24 cellular contexts compared by ENCODE assay signal in genomic region chr3:5692446-5692845, GRCh38.
DNase-seq lines count a peak whose midpoint lies in the region; ATAC-seq and TF ChIP-seq lines count a peak whose summit lies in the region.
"Had no signal": no experiment of that assay in that cellular context is flagged by ENCODE, and none has a peak within 500 bp of the region (broad histone marks: within the 10 kb centered on the region; RNA-seq: fewer than 3 reads in every experiment).

No MANE protein-coding gene starts in this region.

- H3K4me3 Mint-ChIP-seq in H9 (no peak overlapping the region), neural progenitor cell (no peak overlapping the region)
- H3K4me3 Mint-ChIP-seq: CD14-positive monocyte; CD4-positive, alpha-beta T cell; CD8-positive, alpha-beta memory T cell had no signal

- H4K91ac ChIP-seq in H9 (ENCODE audit: insufficient read length, low read depth, low read length): no peak overlapping the region

- H3K9me2 ChIP-seq in hepatocyte (replicated peaks; ENCODE audit: insufficient read depth): no peaks in the 10 kb centered on the region

- H3K36me3 Mint-ChIP-seq in H9 (ENCODE audit: insufficient read depth in 1 of 3, low read depth in 3 of 3): peaks cover 6 to 10% (median 9%) of the 10 kb centered on the region in 3 experiments
- H3K36me3 Mint-ChIP-seq in neural progenitor cell: no peaks in the 10 kb centered on the region
- H3K36me3 Mint-ChIP-seq: CD14-positive monocyte; CD8-positive, alpha-beta memory T cell had no signal

- no peak for ATAC-seq in HG02610 (IDR thresholded peaks at IDR 0.05; ENCODE audit: unreplicated experiment)
- no peak for ATAC-seq in HG03565 (IDR thresholded peaks at IDR 0.05; ENCODE audit: unreplicated experiment)
- no peak for ATAC-seq in HG03457 (IDR thresholded peaks at IDR 0.05; ENCODE audit: unreplicated experiment)
- ATAC-seq: A549, HCT116 had no signal

- no peaks in the 10 kb centered on the region for H3F3A ChIP-seq in neural progenitor cell (ENCODE audit: low read depth)

- no peak overlapping the region for H3T11ph ChIP-seq in H9 (ENCODE audit: low read length)

- intact Hi-C loops in ascending aorta (cut with DNase I): no loop called here

- no peak overlapping the region for H4K5ac ChIP-seq in H9 (ENCODE audit: insufficient read length, low read depth, low read length)

- no peak for TF ChIP-seq CTCF in H9 (conservative IDR thresholded peaks at IDR 0.05)
- TF ChIP-seq CTCF in hepatocyte (IDR thresholded peaks at IDR 0.05; ENCODE audit: poor library complexity): no peak
- no peak for TF ChIP-seq CTCF in neural progenitor cell (IDR thresholded peaks at IDR 0.05)
- TF ChIP-seq CTCF in ascending aorta (IDR thresholded peaks at IDR 0.05): no peak

- no peak overlapping the region for H3K23ac ChIP-seq in H9 (ENCODE audit: insufficient read length, low read depth, low read length)

- WGBS in H9 (ENCODE audit: extremely low coverage, insufficient read length, low lambda C conversion rate): no CpG with 5 or more reads among the region's 7 CpGs
- 48% methylated on average over 7 of the region's 7 CpGs for WGBS in hepatocyte (ENCODE audit: low lambda C conversion rate, missing lambda C conversion rate)

- no peak overlapping the region for H3K4me3 ChIP-seq in hepatocyte
- no peak overlapping the region for H3K4me3 ChIP-seq in neural progenitor cell
- no peak overlapping the region for H3K4me3 ChIP-seq in ascending aorta
- H3K4me3 ChIP-seq: A549; BLaER1 treated with 17β-estradiol and CSF1 and Interleukin-3, amounts not matched to agents 10 nM and 100 nM had no signal

- no peak overlapping the region for H4K8ac ChIP-seq in H9 (replicated peaks; ENCODE audit: insufficient read length, low read depth, low read length)

- H3K79me1 ChIP-seq in H9 (ENCODE audit: insufficient read depth, low read depth, low read length, poor library complexity, severe bottlenecking): no peaks in the 10 kb centered on the region

- DNase-seq in H9 (peak; percentile 43), ecto neural progenitor cell (ENCODE audit: low spot score) (peak; percentile 46), hepatocyte (ENCODE audit: low spot score) (no peak), neural progenitor cell (ENCODE audit: low spot score) (peak; percentile 42), ascending aorta (ENCODE audit: low spot score in 2 of 2) (no peak)
- DNase-seq: 8988T; ACHN; AML-193; BE2C; CD4-positive, alpha-beta T cell; CD8-positive, alpha-beta memory T cell; DMS 273 treated with DMSO at 0.1 percent for 48 hours; DMS79; EL; GF-D8; GOT3; H7 had no signal

- no peaks in the 10 kb centered on the region for H3K27me3 ChIP-seq in H9 (ENCODE audit: insufficient read depth, low read length)
- H3K27me3 ChIP-seq in hepatocyte: no peaks in the 10 kb centered on the region
- H3K27me3 ChIP-seq in neural progenitor cell: no peaks in the 10 kb centered on the region
- H3K27me3 ChIP-seq in ascending aorta: no peaks in the 10 kb centered on the region
- H3K27me3 ChIP-seq: BE2C; BLaER1 treated with 17β-estradiol and CSF1 and Interleukin-3, amounts not matched to agents 10 nM and 100 nM had no signal

- H4K20me1 ChIP-seq in H9 (ENCODE audit: control insufficient read depth, insufficient read depth, insufficient read length) (no peaks in the 10 kb centered on the region), hepatocyte (ENCODE audit: insufficient read depth, poor library complexity, severe bottlenecking) (no peaks in the 10 kb centered on the region), neural progenitor cell (ENCODE audit: low read depth) (no peaks in the 10 kb centered on the region)
- H4K20me1 ChIP-seq: BLaER1 treated with 17β-estradiol and CSF1 and Interleukin-3, amounts not matched to agents 10 nM and 100 nM had no signal

- H3K56ac ChIP-seq in H9 (ENCODE audit: insufficient read length, low read depth, low read length): no peak overlapping the region

- H3K4me2 ChIP-seq in H9 (ENCODE audit: insufficient read depth, insufficient read length, low read length): no peak overlapping the region
- H3K4me2 ChIP-seq in hepatocyte: no peak overlapping the region
- no peak overlapping the region for H3K4me2 ChIP-seq in neural progenitor cell
- H3K4me2 ChIP-seq: A549; BLaER1 treated with 17β-estradiol and CSF1 and Interleukin-3, amounts not matched to agents 10 nM and 100 nM had no signal

- no peak overlapping the region for H2AK5ac ChIP-seq in H9 (ENCODE audit: insufficient read length, low read length)

- no peak overlapping the region for H2BK120ac ChIP-seq in H9 (ENCODE audit: low read depth, low read length, poor library complexity, severe bottlenecking)

- no peaks in the 10 kb centered on the region for H3K79me2 ChIP-seq in H9 (ENCODE audit: insufficient read depth, low read length)
- no peaks in the 10 kb centered on the region for H3K79me2 ChIP-seq in hepatocyte
- H3K79me2 ChIP-seq in neural progenitor cell (ENCODE audit: low read depth): no peaks in the 10 kb centered on the region

- H3K4me1 ChIP-seq in H9 (ENCODE audit: insufficient read depth, low read length): no peaks in the 10 kb centered on the region
- no peaks in the 10 kb centered on the region for H3K4me1 ChIP-seq in hepatocyte (ENCODE audit: insufficient read depth)
- no peaks in the 10 kb centered on the region for H3K4me1 ChIP-seq in neural progenitor cell
- no peaks in the 10 kb centered on the region for H3K4me1 ChIP-seq in ascending aorta
- H3K4me1 ChIP-seq: A549; BE2C; BLaER1 treated with 17β-estradiol and CSF1 and Interleukin-3, amounts not matched to agents 10 nM and 100 nM had no signal

- no peak overlapping the region for H3K27ac ChIP-seq in H9 (ENCODE audit: insufficient read length, low read depth, low read length)
- H3K27ac ChIP-seq in hepatocyte: peak overlapping the region; percentile 71
- H3K27ac ChIP-seq in neural progenitor cell: no peak overlapping the region
- H3K27ac ChIP-seq in ascending aorta: no peak overlapping the region
- H3K27ac ChIP-seq: A549; BLaER1 treated with 17β-estradiol and CSF1 and Interleukin-3, amounts not matched to agents 10 nM and 100 nM had no signal

- no peaks in the 10 kb centered on the region for H3K23me2 ChIP-seq in H9 (ENCODE audit: insufficient read length, low read depth, low read length, poor library complexity, severe bottlenecking)

- H2BK5ac ChIP-seq in H9 (ENCODE audit: insufficient read length, low read length): no peak overlapping the region

- H3K27ac Mint-ChIP-seq in H9 (no peak overlapping the region), neural progenitor cell (no peak overlapping the region)
- H3K27ac Mint-ChIP-seq: CD14-positive monocyte; CD4-positive, alpha-beta T cell; CD8-positive, alpha-beta memory T cell had no signal

- no peak overlapping the region for H2AFZ ChIP-seq in H9 (ENCODE audit: low read length)
- no peak overlapping the region for H2AFZ ChIP-seq in hepatocyte
- H2AFZ ChIP-seq in neural progenitor cell (replicated peaks): no peak overlapping the region

- no peak overlapping the region for H3K14ac ChIP-seq in H9 (ENCODE audit: insufficient read depth, low read length)

- peaks cover 11% of the 10 kb centered on the region in 2 experiments for H3K9me3 Mint-ChIP-seq in H9
- H3K9me3 Mint-ChIP-seq in neural progenitor cell: peaks cover 12% of the 10 kb centered on the region

- no peaks in the 10 kb centered on the region for H3K9me3 ChIP-seq in H9 (ENCODE audit: control insufficient read depth, low read depth, low read length)
- H3K9me3 ChIP-seq in hepatocyte (ENCODE audit: low read depth): no peaks in the 10 kb centered on the region
- no peaks in the 10 kb centered on the region for H3K9me3 ChIP-seq in neural progenitor cell (ENCODE audit: low read depth)
- peaks cover 0 to 3% of the 10 kb centered on the region in 2 donors for H3K9me3 ChIP-seq in ascending aorta
- H3K9me3 ChIP-seq: BE2C had no signal

- H3K4ac ChIP-seq in H9 (ENCODE audit: low read depth, low read length): no peak overlapping the region

- H3K36me3 ChIP-seq in hepatocyte (replicated peaks; ENCODE audit: insufficient read depth, low read depth): no peaks in the 10 kb centered on the region
- H3K36me3 ChIP-seq in neural progenitor cell: no peaks in the 10 kb centered on the region
- H3K36me3 ChIP-seq in ascending aorta: no peaks in the 10 kb centered on the region
- H3K36me3 ChIP-seq: BE2C; BLaER1 treated with 17β-estradiol and CSF1 and Interleukin-3, amounts not matched to agents 10 nM and 100 nM had no signal

- H3K9ac ChIP-seq in H9 (ENCODE audit: extremely low read depth, insufficient read length, low read length): no peak overlapping the region
- no peak overlapping the region for H3K9ac ChIP-seq in neural progenitor cell
- H3K9ac ChIP-seq: BLaER1 treated with 17β-estradiol and CSF1 and Interleukin-3, amounts not matched to agents 10 nM and 100 nM had no signal

- H3K27me3 Mint-ChIP-seq in H9 (ENCODE audit: low read depth): peaks cover 1% of the 10 kb centered on the region
- H3K27me3 Mint-ChIP-seq in neural progenitor cell (ENCODE audit: insufficient read depth, low read depth): peaks cover 6% of the 10 kb centered on the region
- H3K27me3 Mint-ChIP-seq: CD4-positive, alpha-beta T cell; CD8-positive, alpha-beta memory T cell had no signal

- H2BK12ac ChIP-seq in H9 (ENCODE audit: insufficient read length, low read depth, low read length): no peak overlapping the region

- H3K18ac ChIP-seq in H9 (ENCODE audit: insufficient read length, low read depth, low read length): no peak overlapping the region

- H3K4me1 Mint-ChIP-seq in H9 (peaks cover 0 to 8% of the 10 kb centered on the region in 2 experiments; a peak in 2 of 4 replicates), neural progenitor cell (peaks cover 10% of the 10 kb centered on the region)
- H3K4me1 Mint-ChIP-seq: CD14-positive monocyte; CD8-positive, alpha-beta memory T cell had no signal

- H2BK20ac ChIP-seq in H9 (ENCODE audit: low read depth, low read length, poor library complexity, severe bottlenecking): no peak overlapping the region

- no peak overlapping the region for H2BK15ac ChIP-seq in H9 (ENCODE audit: low read depth, low read length)

Comparison
In these comparisons a context has a peak if more than half of its experiments do, and no peak if none do; other contexts are left out.
1. DNase-seq: peak in H9 (single experiment), ecto neural progenitor cell (single experiment) and neural progenitor cell (single experiment); none in hepatocyte (single experiment) and ascending aorta (0 of 2).